ENCODE assay signal across 22 cellular contexts in the genomic region with DNA sequence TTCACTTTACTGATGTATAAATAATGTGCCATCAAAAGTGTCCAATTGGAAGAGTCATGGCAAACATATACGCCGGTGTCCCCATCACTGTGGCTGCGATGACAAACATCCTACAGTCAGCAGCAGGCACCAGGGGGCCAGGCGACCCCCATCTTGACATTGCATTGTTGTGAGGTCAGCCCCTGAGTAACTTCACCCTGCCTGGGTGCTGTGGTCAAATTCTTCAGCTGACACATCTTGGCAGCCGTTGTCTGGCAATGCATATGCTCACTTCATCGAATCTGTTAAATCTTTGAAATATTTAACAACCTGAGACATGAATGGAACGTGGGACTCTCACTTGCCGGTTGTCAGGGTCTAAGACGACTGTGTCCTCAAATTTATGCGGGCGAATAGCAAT.
A peak's percentile ranks its signal among the peaks of the same experiment; 100 is the strongest.
DNase-seq lines count a peak whose midpoint lies in the region; ATAC-seq, FAIRE-seq and TF ChIP-seq lines count a peak whose summit lies in the region.
"Had no signal": no experiment of that assay in that cellular context is flagged by ENCODE, and none has a peak within 500 bp of the region (broad histone marks: within the 10 kb centered on the region; RNA-seq: fewer than 3 reads in every experiment).

No MANE protein-coding gene starts in this region.

- intact Hi-C loops in activated CD8-positive, alpha-beta T cell treated with anti-CD3 and anti-CD28 coated beads for 36 hours (cut with micrococcal nuclease), result no loop called here
- intact Hi-C loops in lower lobe of right lung (cut with DNase I) (no loop called here), vagina (cut with DNase I) (no loop called here)

- no peak overlapping the region for H3K4me3 ChIP-seq in astrocyte (ENCODE audit: insufficient read depth, low read depth, low read length)
- H3K4me3 ChIP-seq in lower lobe of right lung, result no peak overlapping the region
- H3K4me3 ChIP-seq in vagina, result no peak overlapping the region
- H3K4me3 ChIP-seq: GM23248 had no signal

- no peak for FAIRE-seq in astrocyte (lab: Jason Lieb, UNC)
- peak; percentile 69 for FAIRE-seq in urothelium cell line (lab: Jason Lieb, UNC)
- FAIRE-seq: GM18507 had no signal

- CTCF ChIA-PET in activated CD8-positive, alpha-beta T cell treated with anti-CD3 and anti-CD28 coated beads, Interleukin-2, amount 10 ng/mL, durations not matched to agents 7 days and 5 days (lab: Charles Lee), result no interaction called here
- CTCF ChIA-PET in activated CD8-positive, alpha-beta T cell treated with anti-CD3 and anti-CD28 coated beads for 36 hours (lab: Charles Lee), result no interaction called here

- DNase-seq in activated CD8-positive, alpha-beta T cell treated with anti-CD3 and anti-CD28 coated beads, Interleukin-2, amount 10 ng/mL, durations not matched to agents 7 days and 5 days, result peak; percentile 16
- no peak for DNase-seq in activated CD8-positive, alpha-beta T cell treated with anti-CD3 and anti-CD28 coated beads for 36 hours
- DNase-seq in astrocyte (ENCODE audit: low read depth) (no peak), lower lobe of right lung (peak; percentile 36), urothelium cell line (ENCODE audit: low spot score) (peak; percentile 58), vagina (ENCODE audit: extremely low spot score in 2 of 2) (no peak), GM19240 (ENCODE audit: insufficient read length, low spot score) (no peak)
- DNase-seq: Calu3, DMS79 treated with DMSO at 0.1 percent for 48 hours, GM23248, H7, NCI-H1092, NCI-H1417 treated with DMSO at 0.1 percent for 48 hours, NCI-H1694 treated with DMSO at 0.1 percent for 48 hours, NCI-H2081, NCI-H226, NCI-H510A, NCI-H69, SHP77 treated with DMSO at 0.1 percent for 48 hours had no signal

- H3K36me3 ChIP-seq in astrocyte (ENCODE audit: insufficient read depth, low read length) (no peaks in the 10 kb centered on the region), lower lobe of right lung (no peaks in the 10 kb centered on the region), vagina (no peaks in the 10 kb centered on the region)

- H3K27ac Mint-ChIP-seq in activated CD8-positive, alpha-beta T cell treated with anti-CD3 and anti-CD28 coated beads, Interleukin-2, amount 10 ng/mL, durations not matched to agents 7 days and 5 days, result no peak overlapping the region
- H3K27ac Mint-ChIP-seq in activated CD8-positive, alpha-beta T cell treated with anti-CD3 and anti-CD28 coated beads for 36 hours, result no peak overlapping the region
- peak overlapping the region; percentile 67 for H3K27ac Mint-ChIP-seq in astrocyte (ENCODE audit: unreplicated experiment)

- H3K9me3 ChIP-seq in astrocyte (ENCODE audit: insufficient read depth, low read depth, low read length) (peaks cover 22% of the 10 kb centered on the region), lower lobe of right lung (no peaks in the 10 kb centered on the region), vagina (no peaks in the 10 kb centered on the region)

- H2AFZ ChIP-seq in astrocyte (ENCODE audit: low read depth, low read length), result no peak overlapping the region
- H2AFZ ChIP-seq: GM23248 had no signal

- H3K27me3 Mint-ChIP-seq in activated CD8-positive, alpha-beta T cell treated with anti-CD3 and anti-CD28 coated beads, Interleukin-2, amount 10 ng/mL, durations not matched to agents 7 days and 5 days (ENCODE audit: low read depth), result no peaks in the 10 kb centered on the region
- peaks cover 4% of the 10 kb centered on the region for H3K27me3 Mint-ChIP-seq in activated CD8-positive, alpha-beta T cell treated with anti-CD3 and anti-CD28 coated beads for 36 hours
- H3K27me3 Mint-ChIP-seq in astrocyte (ENCODE audit: low read depth, unreplicated experiment), result peaks cover 4% of the 10 kb centered on the region

- H3K79me2 ChIP-seq in astrocyte (ENCODE audit: insufficient read depth, low read length), result no peaks in the 10 kb centered on the region

- no peak overlapping the region for H3K4me3 Mint-ChIP-seq in activated CD8-positive, alpha-beta T cell treated with anti-CD3 and anti-CD28 coated beads, Interleukin-2, amount 10 ng/mL, durations not matched to agents 7 days and 5 days
- no peak overlapping the region for H3K4me3 Mint-ChIP-seq in activated CD8-positive, alpha-beta T cell treated with anti-CD3 and anti-CD28 coated beads for 36 hours
- no peak overlapping the region for H3K4me3 Mint-ChIP-seq in astrocyte (ENCODE audit: unreplicated experiment)

- TF ChIP-seq POLR2A in vagina (IDR thresholded peaks at IDR 0.05), result no peak

- H3K27ac ChIP-seq in astrocyte (ENCODE audit: low read depth, low read length) (no peak overlapping the region), lower lobe of right lung (no peak overlapping the region), vagina (no peak overlapping the region)
- H3K27ac ChIP-seq: 22Rv1, GM23248 had no signal

- H3K27me3 ChIP-seq in astrocyte (ENCODE audit: insufficient read depth, low read length), result no peaks in the 10 kb centered on the region
- peaks cover 32% of the 10 kb centered on the region for H3K27me3 ChIP-seq in lower lobe of right lung (ENCODE audit: low read depth)
- H3K27me3 ChIP-seq in vagina, result peaks cover 3% of the 10 kb centered on the region

- H3K36me3 Mint-ChIP-seq in activated CD8-positive, alpha-beta T cell treated with anti-CD3 and anti-CD28 coated beads, Interleukin-2, amount 10 ng/mL, durations not matched to agents 7 days and 5 days (ENCODE audit: low read depth), result no peaks in the 10 kb centered on the region
- no peaks in the 10 kb centered on the region for H3K36me3 Mint-ChIP-seq in activated CD8-positive, alpha-beta T cell treated with anti-CD3 and anti-CD28 coated beads for 36 hours (ENCODE audit: low read depth)
- H3K36me3 Mint-ChIP-seq in astrocyte (ENCODE audit: low read depth, unreplicated experiment), result peaks cover 2% of the 10 kb centered on the region

- no peak for ATAC-seq in activated CD8-positive, alpha-beta T cell treated with anti-CD3 and anti-CD28 coated beads, Interleukin-2, amount 10 ng/mL, durations not matched to agents 7 days and 5 days
- no peak for ATAC-seq in activated CD8-positive, alpha-beta T cell treated with anti-CD3 and anti-CD28 coated beads for 36 hours
- no peak for ATAC-seq in lower lobe of right lung
- ATAC-seq: Panc1 had no signal

- H4K20me1 ChIP-seq in astrocyte (ENCODE audit: insufficient read depth, low read length), result no peaks in the 10 kb centered on the region

- POLR2A ChIA-PET in activated CD8-positive, alpha-beta T cell treated with anti-CD3 and anti-CD28 coated beads, Interleukin-2, amount 10 ng/mL, durations not matched to agents 7 days and 5 days (lab: Charles Lee), result no interaction called here
- POLR2A ChIA-PET in activated CD8-positive, alpha-beta T cell treated with anti-CD3 and anti-CD28 coated beads for 36 hours (lab: Charles Lee), result interaction anchor here (0.6 kb wide), 2 partner anchors 237 to 273 kb away, joined by 3 to 4 read pairs; no protein-coding TSS in a partner anchor

- no peaks in the 10 kb centered on the region for H3K4me1 Mint-ChIP-seq in activated CD8-positive, alpha-beta T cell treated with anti-CD3 and anti-CD28 coated beads, Interleukin-2, amount 10 ng/mL, durations not matched to agents 7 days and 5 days (ENCODE audit: low read depth)
- H3K4me1 Mint-ChIP-seq in activated CD8-positive, alpha-beta T cell treated with anti-CD3 and anti-CD28 coated beads for 36 hours (ENCODE audit: low read depth), result no peaks in the 10 kb centered on the region
- peaks cover 14% of the 10 kb centered on the region for H3K4me1 Mint-ChIP-seq in astrocyte (ENCODE audit: low read depth, unreplicated experiment)

- H3K4me1 ChIP-seq in astrocyte (ENCODE audit: insufficient read depth, low read length) (peaks cover 6% of the 10 kb centered on the region), lower lobe of right lung (no peaks in the 10 kb centered on the region), vagina (no peaks in the 10 kb centered on the region)

- H3K9me3 Mint-ChIP-seq in activated CD8-positive, alpha-beta T cell treated with anti-CD3 and anti-CD28 coated beads, Interleukin-2, amount 10 ng/mL, durations not matched to agents 7 days and 5 days (ENCODE audit: insufficient read depth), result no peaks in the 10 kb centered on the region
- H3K9me3 Mint-ChIP-seq in activated CD8-positive, alpha-beta T cell treated with anti-CD3 and anti-CD28 coated beads for 36 hours, result peaks cover 10% of the 10 kb centered on the region
- H3K9me3 Mint-ChIP-seq in astrocyte (ENCODE audit: unreplicated experiment), result peaks cover 19% of the 10 kb centered on the region

- no peak for TF ChIP-seq CTCF in activated CD8-positive, alpha-beta T cell treated with anti-CD3 and anti-CD28 coated beads for 36 hours (IDR thresholded peaks at IDR 0.05)
- no peak for TF ChIP-seq CTCF in astrocyte (IDR thresholded peaks at IDR 0.05; ENCODE audit: insufficient read depth, low read depth, low read length)
- no peak for TF ChIP-seq CTCF in lower lobe of right lung (IDR thresholded peaks at IDR 0.05)
- no peak for TF ChIP-seq CTCF in vagina (IDR thresholded peaks at IDR 0.05)

- H3K9ac ChIP-seq in astrocyte (ENCODE audit: low read length), result no peak overlapping the region
- H3K9ac ChIP-seq: GM23248 had no signal

- H3K4me2 ChIP-seq in astrocyte (ENCODE audit: low read length), result no peak overlapping the region

Comparison
In these comparisons a context has a peak if more than half of its experiments do, and no peak if none do; other contexts are left out.
1. DNase-seq: peak in activated CD8-positive, alpha-beta T cell treated with anti-CD3 and anti-CD28 coated beads, Interleukin-2, amount 10 ng/mL, durations not matched to agents 7 days and 5 days (single experiment), lower lobe of right lung (single experiment) and urothelium cell line (single experiment); none in activated CD8-positive, alpha-beta T cell treated with anti-CD3 and anti-CD28 coated beads for 36 hours (single experiment), astrocyte (single experiment), vagina (0 of 2) and GM19240 (single experiment).